Comparison of ENCODE assay signal across 27 cellular contexts in genomic region chr1:216325946-216326345, GRCh38.
DNase-seq lines count a peak whose midpoint lies in the region; ATAC-seq, FAIRE-seq and TF ChIP-seq lines count a peak whose summit lies in the region.
"Had no signal": no experiment of that assay in that cellular context is flagged by ENCODE, and none has a peak within 500 bp of the region (broad histone marks: within the 10 kb centered on the region; RNA-seq: fewer than 3 reads in every experiment).

No MANE protein-coding gene starts in this region.

- H3K36me3 ChIP-seq in mesenchymal stem cell (ENCODE audit: control insufficient read depth in 1 of 2, insufficient read depth in 2 of 2, low read depth in 1 of 2, low read length in 2 of 2) (no peaks in the 10 kb centered on the region), HepG2 (replicated peaks in 1 of 2; ENCODE audit: control insufficient read depth in 1 of 2, insufficient read depth in 2 of 2, low read length in 2 of 2) (no peaks in the 10 kb centered on the region), tibial artery (no peaks in the 10 kb centered on the region)
- H3K36me3 ChIP-seq: prostate gland, stomach, tibial nerve had no signal

- no peak overlapping the region for H4K91ac ChIP-seq in mesenchymal stem cell (ENCODE audit: low read length)

- no peak overlapping the region for H3K4ac ChIP-seq in mesenchymal stem cell (ENCODE audit: low read depth in 1 of 2, low read length in 2 of 2)

- intact Hi-C loops in HepG2 (cut with micrococcal nuclease; ENCODE audit: unreplicated experiment) (no loop called here), tibial artery (cut with DNase I; ENCODE audit: low total_unique reads) (no loop called here)

- no peak for FAIRE-seq in HepG2 (lab: Jason Lieb, UNC)
- FAIRE-seq: GM18507 had no signal

- H3K4me3 ChIP-seq in NB4 (ENCODE audit: low read depth, low read length) (no peak overlapping the region), astrocyte of the spinal cord (ENCODE audit: low read depth, low read length) (no peak overlapping the region), mesenchymal stem cell (ENCODE audit: insufficient read depth in 1 of 2, low read depth in 1 of 2, low read length in 2 of 2) (no peak overlapping the region), HepG2 (replicated peaks in 1 of 3; ENCODE audit: insufficient read depth in 1 of 3, low read depth in 2 of 3, low read length in 3 of 3) (no peak overlapping the region), tibial artery (no peak overlapping the region)
- H3K4me3 ChIP-seq: prostate gland, stomach, tibial nerve had no signal

- no peak overlapping the region for H3K14ac ChIP-seq in mesenchymal stem cell (ENCODE audit: low read length in 2 of 2)

- H3K9ac ChIP-seq in mesenchymal stem cell (ENCODE audit: low read length): no peak overlapping the region
- no peak overlapping the region for H3K9ac ChIP-seq in HepG2 (ENCODE audit: insufficient read depth, low read depth, low read length)

- H3K27me3 ChIP-seq in mesenchymal stem cell (ENCODE audit: control insufficient read depth in 1 of 2, insufficient read depth in 1 of 2, low read length in 2 of 2) (no peaks in the 10 kb centered on the region), HepG2 (ENCODE audit: control insufficient read depth in 1 of 2, insufficient read depth in 2 of 2, low read length in 2 of 2) (no peaks in the 10 kb centered on the region; a peak in 1 of 5 replicates), tibial artery (no peaks in the 10 kb centered on the region)
- H3K27me3 ChIP-seq: stomach, tibial nerve had no signal

- no peaks in the 10 kb centered on the region for H4K20me1 ChIP-seq in HepG2 (ENCODE audit: insufficient read depth, low read length)

- H3K18ac ChIP-seq in mesenchymal stem cell (ENCODE audit: low read depth in 1 of 2, low read length in 2 of 2): no peak overlapping the region

- H3K27ac ChIP-seq in mesenchymal stem cell (ENCODE audit: low read length, poor library complexity, severe bottlenecking) (no peak overlapping the region), HepG2 (ENCODE audit: extremely low read length, insufficient read depth, low read length) (no peak overlapping the region), tibial artery (no peak overlapping the region)
- H3K27ac ChIP-seq: prostate gland, stomach, tibial nerve, VCaP had no signal

- H3K4me2 ChIP-seq in mesenchymal stem cell (ENCODE audit: low read length, poor library complexity, severe bottlenecking) (no peak overlapping the region), HepG2 (ENCODE audit: low read depth, low read length) (no peak overlapping the region)

- CTCF ChIA-PET in HepG2 (lab: Yijun Ruan, JAX; ENCODE audit: low intra/inter-chr PET ratio, low total read pairs): no interaction called here

- no peak for TF ChIP-seq CTCF in NB4 (IDR thresholded peaks at IDR 0.05; ENCODE audit: low read depth, low read length)
- no peak for TF ChIP-seq CTCF in astrocyte of the spinal cord (IDR thresholded peaks at IDR 0.05; ENCODE audit: low read depth, low read length)
- no peak for TF ChIP-seq CTCF in HepG2 (CRISPR knock-in tag; IDR thresholded peaks at IDR 0.05)
- no peak for TF ChIP-seq CTCF in tibial artery (IDR thresholded peaks at IDR 0.05)

- no peak overlapping the region for H3K23ac ChIP-seq in mesenchymal stem cell (ENCODE audit: low read length in 2 of 2)

- no peaks in the 10 kb centered on the region for H3K79me1 ChIP-seq in mesenchymal stem cell (replicated peaks; ENCODE audit: low read length, poor library complexity, severe bottlenecking)

- no peak overlapping the region for H2AK5ac ChIP-seq in mesenchymal stem cell (ENCODE audit: low read length, severe bottlenecking)

- no peak overlapping the region for H4K8ac ChIP-seq in mesenchymal stem cell (ENCODE audit: low read length)

- in situ Hi-C loops in astrocyte of the spinal cord (cut with HindIII; ENCODE audit: low sequenced_read_pairs) (no loop called here), HepG2 (cut with HindIII; ENCODE audit: extremely low pct_ligation_motif_present, low pct_unique_long_range_greater_than_20kb) (no loop called here)

- H3K9me3 ChIP-seq in mesenchymal stem cell (ENCODE audit: control insufficient read depth, low read length): no peaks in the 10 kb centered on the region
- H3K9me3 ChIP-seq in HepG2 (ENCODE audit: low read length): no peaks in the 10 kb centered on the region
- H3K9me3 ChIP-seq in tibial artery: no peaks in the 10 kb centered on the region
- H3K9me3 ChIP-seq: prostate gland, stomach, tibial nerve had no signal

- no peaks in the 10 kb centered on the region for H3K79me2 ChIP-seq in HepG2 (ENCODE audit: insufficient read depth, low read length)

- no peak overlapping the region for H2AFZ ChIP-seq in mesenchymal stem cell (ENCODE audit: low read depth, low read length)
- H2AFZ ChIP-seq in HepG2 (ENCODE audit: low read length): no peak overlapping the region

- H2BK5ac ChIP-seq in mesenchymal stem cell (ENCODE audit: low read depth, low read length, poor library complexity, severe bottlenecking): no peak overlapping the region

- no peaks in the 10 kb centered on the region for H3K4me1 ChIP-seq in mesenchymal stem cell (ENCODE audit: control insufficient read depth, insufficient read depth, low read depth, low read length)
- no peaks in the 10 kb centered on the region for H3K4me1 ChIP-seq in HepG2 (ENCODE audit: insufficient read depth, low read length)
- no peaks in the 10 kb centered on the region for H3K4me1 ChIP-seq in tibial artery
- H3K4me1 ChIP-seq: prostate gland, stomach, tibial nerve had no signal

- DNase-seq in Daoy (ENCODE audit: low read depth) (peak; percentile 5), NB4 (ENCODE audit: low read depth) (peak; percentile 15), astrocyte of the spinal cord (ENCODE audit: low read depth, low spot score) (peak; percentile 37), mesenchymal stem cell (peak; percentile 21), HepG2 (ENCODE audit: low spot score) (no peak), HUDEP-2 (lab: John Stamatoyannopoulos, UW; ENCODE audit: unreplicated experiment in 76 of 76) (no peak), AG08396 (ENCODE audit: low spot score) (no peak), tibial artery (no peak)
- DNase-seq: activated CD4-positive, alpha-beta T cell treated with anti-CD3 and anti-CD28 coated beads for 48 hours; activated CD8-positive, alpha-beta memory T cell treated with anti-CD3 and anti-CD28 coated beads, Interleukin-2, amount 10 ng/mL, durations not matched to agents 7 days and 5 days; activated naive CD4-positive, alpha-beta T cell treated with anti-CD3 and anti-CD28 coated beads for 36 hours; activated T-cell treated with anti-CD3 and anti-CD28 coated beads, Interleukin-2, amount 50 U/mL, for 72 hours; amygdala; CD4-positive, alpha-beta memory T cell; DMS153; GF-D8; Kasumi-1; NCI-H1105; NCI-H2029; NCI-H510A treated with DMSO at 0.1 percent for 48 hours; stimulated activated CD8-positive, alpha-beta memory T cell treated with anti-CD3 and anti-CD28 coated beads, Interleukin-4, amount 100 ng/mL, for 48 hours; stomach had no signal

- H2BK12ac ChIP-seq in mesenchymal stem cell (ENCODE audit: low read length in 2 of 2): no peak overlapping the region

- no peak overlapping the region for H2BK120ac ChIP-seq in mesenchymal stem cell (ENCODE audit: low read depth, low read length)

- no peak for ATAC-seq in HepG2
- ATAC-seq: activated CD8-positive, alpha-beta memory T cell treated with anti-CD3 and anti-CD28 coated beads, Interleukin-2, amount 10 ng/mL, durations not matched to agents 7 days and 5 days; activated T-cell treated with anti-CD3 and anti-CD28 coated beads, Interleukin-2, amount 50 U/mL, for 72 hours; Panc1 had no signal

- TF ChIP-seq POLR2A in NB4 (IDR thresholded peaks at IDR 0.05; ENCODE audit: extremely low read depth, insufficient read length) (no peak), HepG2 (IDR thresholded peaks at IDR 0.05; ENCODE audit: insufficient read depth in 1 of 2, low read depth in 2 of 2, low read length in 2 of 2) (no peak)

- TF ChIP-seq EP300 in HepG2 (IDR thresholded peaks at IDR 0.05; ENCODE audit: low read depth in 2 of 2, low read length in 2 of 2): no peak
- TF ChIP-seq EP300 in HepG2 (CRISPR knock-in tag; IDR thresholded peaks at IDR 0.05; ENCODE audit: borderline replicate concordance): no peak

- WGBS in mesenchymal stem cell: 74% methylated on average over 1 of the region's 2 CpGs
- 9% methylated on average over 2 of the region's 2 CpGs for WGBS in HepG2 (ENCODE audit: low lambda C conversion rate)

- H2BK15ac ChIP-seq in mesenchymal stem cell (ENCODE audit: low read depth, poor library complexity, severe bottlenecking): no peak overlapping the region

- POLR2A ChIA-PET in HepG2 (lab: Yijun Ruan, JAX): no interaction called here

- BruUV-seq in HepG2 (replicated peaks; lab: Mats Ljungman, UMichigan): no TSS peak

- no peak for TF ChIP-seq RAD21 in HepG2 (CRISPR knock-in tag; IDR thresholded peaks at IDR 0.05)

TF ChIP-seq in HepG2, 621 proteins besides CTCF, POLR2A, EP300 and RAD21:
- no peak for TF ChIP-seq NFE2L2 (IDR thresholded peaks at IDR 0.05; ENCODE audit: low read length)

Comparison
In these comparisons a context has a peak if more than half of its experiments do, and no peak if none do; other contexts are left out.
1. DNase-seq: peak in Daoy (single experiment), NB4 (single experiment), astrocyte of the spinal cord (single experiment) and mesenchymal stem cell (single experiment); none in HepG2 (single experiment), HUDEP-2 (0 of 76), AG08396 (single experiment) and tibial artery (0 of 2).